Comparison of ENCODE assay signal across 8 cellular contexts in genomic region chr9:128921881-128922763, GRCh38. TPM values are rescaled to one million over a fixed set of nuclear protein-coding genes. Genes with fewer than 3 reads are reported as not detected.
DNase-seq lines count a peak whose midpoint lies in the region; ATAC-seq lines count a peak whose summit lies in the region.

No MANE protein-coding gene starts in this region.

- ATAC-seq in left colon (peak; percentile 38), GM21367 (IDR thresholded peaks at IDR 0.05; ENCODE audit: unreplicated experiment) (no peak)

- H3K27ac ChIP-seq in substantia nigra (ENCODE audit: low read depth, low read length, poor library complexity, severe bottlenecking) = peak overlapping the region; percentile 71

- DNase-seq in LHCN-M2 (ENCODE audit: low read depth) (peak; percentile 61), cerebellar cortex (ENCODE audit: low spot score) (peak; percentile 57), left colon (peak in 1 of 2 donors; percentile 43), substantia nigra (lab: John Stamatoyannopoulos, UW) (peak in 13 of 49 donors; percentile 18 to 54 (median 35)), A172 (ENCODE audit: low spot score) (no peak)
- DNase-seq in activated naive CD4-positive, alpha-beta T cell (lab: John Stamatoyannopoulos, UW) = no peak
- DNase-seq in stimulated activated CD4-positive, alpha-beta T cell treated with anti-CD3 and anti-CD28 coated beads, Interleukin-4, amount 100 ng/mL, for 24 hours = no peak

- intact Hi-C loops in left colon (cut with DNase I, micrococcal nuclease) = loop anchor here in 1 of 2 donors (10.0 kb wide), 1 partner anchor 57 kb away; no protein-coding TSS in a partner anchor

RNA-seq across cellular contexts. Expression of gene PHYHD1, which starts 1.3 kb away (rescaled TPM):
- total RNA-seq in LHCN-M2 (2014; rRNA removed) = 17.3 and 19.5 TPM in 2 replicates
- polyA plus RNA-seq in LHCN-M2 (2012) = 26.2 TPM
- total RNA-seq in left colon = 1 to 10 TPM; 1.5 to 7.1 TPM
- not detected in 2 replicates for total RNA-seq in A172 (2014; rRNA removed; shearing (Covaris generic))

RNA-seq across cellular contexts. Expression of gene DOLK, which starts 25.3 kb away (rescaled TPM):
- total RNA-seq in LHCN-M2 (2014; rRNA removed) (34.4 and 39.0 TPM in 2 replicates), left colon (10 to 100 TPM; 12.1 to 12.8 TPM)
- 24.8 TPM for polyA plus RNA-seq in LHCN-M2 (2012)
- total RNA-seq in A172 (2014; rRNA removed; shearing (Covaris generic)) = 56.7 and 57.4 TPM in 2 replicates

RNA-seq across cellular contexts. Expression of gene NUP188, which starts 25.4 kb away (rescaled TPM):
- total RNA-seq in LHCN-M2 (2014; rRNA removed) (61.6 and 80.0 TPM in 2 replicates), left colon (10 to 100 TPM; 19.6 to 23.6 TPM)
- polyA plus RNA-seq in LHCN-M2 (2012) = 37.5 TPM
- total RNA-seq in A172 (2014; rRNA removed; shearing (Covaris generic)) = 57.4 and 76.4 TPM in 2 replicates

RNA-seq across cellular contexts. Expression of gene LRRC8A, which starts 40.2 kb away (rescaled TPM):
- total RNA-seq in LHCN-M2 (2014; rRNA removed) (42.3 and 46.8 TPM in 2 replicates), left colon (10 to 100 TPM; 21.8 to 38.3 TPM)
- polyA plus RNA-seq in LHCN-M2 (2012) = 32.4 TPM
- 62.5 and 71.4 TPM in 2 replicates for total RNA-seq in A172 (2014; rRNA removed; shearing (Covaris generic))

RNA-seq across cellular contexts. Expression of gene KYAT1, which starts 40.4 kb away (rescaled TPM):
- total RNA-seq in LHCN-M2 (2014; rRNA removed) (9.6 and 9.8 TPM in 2 replicates), left colon (1 to 10 TPM; 2.1 TPM)
- 5.8 TPM for polyA plus RNA-seq in LHCN-M2 (2012)
- total RNA-seq in A172 (2014; rRNA removed; shearing (Covaris generic)) = 15.5 and 19.5 TPM in 2 replicates

Comparison
In these comparisons a context has a peak if more than half of its experiments do, and no peak if none do; other contexts are left out.
1. DNase-seq: peak in LHCN-M2 (single experiment) and cerebellar cortex (single experiment); none in A172 (single experiment), activated naive CD4-positive, alpha-beta T cell (0 of 4) and stimulated activated CD4-positive, alpha-beta T cell treated with anti-CD3 and anti-CD28 coated beads, Interleukin-4, amount 100 ng/mL, for 24 hours (single experiment).